In the genomic region with DNA sequence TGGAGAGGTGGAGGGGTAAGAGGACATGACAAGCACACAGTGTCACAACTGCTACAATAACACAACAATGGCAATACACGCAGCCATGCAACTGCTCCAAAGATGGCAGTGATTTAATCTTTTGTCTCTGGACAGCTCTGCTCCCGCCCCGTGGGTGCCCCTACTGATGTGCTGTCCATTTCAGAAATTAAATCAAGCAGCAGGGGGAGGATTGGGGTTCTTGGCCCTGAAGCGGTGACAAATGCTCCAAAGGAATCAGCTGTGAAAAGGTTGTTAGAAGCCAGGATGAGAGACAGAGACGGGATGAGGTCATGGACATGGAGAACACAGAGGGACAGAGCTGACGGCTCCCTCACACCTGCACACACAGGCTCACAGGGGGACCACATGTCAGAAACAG, we compare ENCODE assay signal across 28 cellular contexts. TPM values are rescaled to one million over a fixed set of nuclear protein-coding genes. Genes with fewer than 3 reads are reported as not detected.
"Had no signal": no experiment of that assay in that cellular context is flagged by ENCODE, and none has a peak within 500 bp of the region (broad histone marks: within the 10 kb centered on the region; RNA-seq: fewer than 3 reads in every experiment).

No MANE protein-coding gene starts in this region.

- H3K27ac ChIP-seq: epithelial cell of prostate, esophagus squamous epithelium, skin epidermis, upper lobe of left lung, vagina had no signal

- H3K4me3 Mint-ChIP-seq: activated naive CD4-positive, alpha-beta T cell treated with anti-CD3 and anti-CD28 coated beads for 36 hours; activated naive CD8-positive, alpha-beta T cell treated with anti-CD3 and anti-CD28 coated beads for 36 hours; mesothelial cell of epicardium; naive B cell; stimulated activated memory B cell treated with anti-CD40 and anti-IgM and Interleukin-4, amounts not matched to agents 10 μg/mL and 1 μg/mL and 100 μg/mL, for 72 hours; stimulated activated naive CD8-positive, alpha-beta T cell treated with anti-CD3 and anti-CD28 coated beads, Interleukin-15, amount 100 ng/mL, for 72 hours; T-helper 2 cell treated with Interferon-gamma antibody and Interleukin-4, amounts not matched to agents 5 μg/mL and 100 μg/mL, for 36 hours had no signal

- H3K4me1 ChIP-seq: upper lobe of left lung, vagina had no signal

- H3K4me3 ChIP-seq: esophagus squamous epithelium, skin epidermis, upper lobe of left lung, vagina had no signal

- DNase-seq: activated CD4-positive, alpha-beta T cell treated with anti-CD3 and anti-CD28 coated beads for 4 hours; activated CD4-positive, alpha-beta T cell treated with anti-CD3 and anti-CD28 coated beads, Interleukin-2, amount 50 U/mL, for 48 hours; activated CD4-positive, CD25-positive, alpha-beta regulatory T cell; activated CD8-positive, alpha-beta memory T cell treated with anti-CD3 and anti-CD28 coated beads for 24 hours; activated effector memory CD4-positive, alpha-beta T cell treated with anti-CD3 and anti-CD28 coated beads, Interleukin-2, amount 50 U/mL, for 16 hours; activated naive CD4-positive, alpha-beta T cell treated with anti-CD3 and anti-CD28 coated beads for 36 hours; activated naive CD8-positive, alpha-beta T cell treated with anti-CD3 and anti-CD28 coated beads for 36 hours; dermis blood vessel endothelial cell; effector CD4-positive, alpha-beta T cell; esophagus squamous epithelium; foreskin melanocyte; left colon; naive B cell; stimulated activated CD4-positive, alpha-beta T cell treated with anti-CD3 and anti-CD28 coated beads, Interleukin-4, amount 100 ng/mL, for 4 hours; stimulated activated CD8-positive, alpha-beta memory T cell treated with anti-CD3 and anti-CD28 coated beads, Interleukin-4, amount 100 ng/mL, for 48 hours; stimulated activated naive CD8-positive, alpha-beta T cell treated with anti-CD3 and anti-CD28 coated beads, Interleukin-15, amount 100 ng/mL, for 72 hours; T-helper 1 cell; upper lobe of left lung had no signal

- ATAC-seq: left colon; sciatic nerve; stimulated activated memory B cell treated with anti-CD40 and anti-IgM and Interleukin-4, amounts not matched to agents 10 μg/mL and 1 μg/mL and 100 μg/mL, for 72 hours; stimulated activated naive CD8-positive, alpha-beta T cell treated with anti-CD3 and anti-CD28 coated beads, Interleukin-15, amount 100 ng/mL, for 72 hours had no signal

- H3K36me3 ChIP-seq: esophagus squamous epithelium, upper lobe of left lung had no signal

- H3K4me1 Mint-ChIP-seq: activated naive CD8-positive, alpha-beta T cell treated with anti-CD3 and anti-CD28 coated beads for 36 hours; stimulated activated memory B cell treated with anti-CD40 and anti-IgM and Interleukin-4, amounts not matched to agents 10 μg/mL and 1 μg/mL and 100 μg/mL, for 72 hours; stimulated activated naive CD8-positive, alpha-beta T cell treated with anti-CD3 and anti-CD28 coated beads, Interleukin-15, amount 100 ng/mL, for 72 hours had no signal

- H3K27ac Mint-ChIP-seq: activated naive CD4-positive, alpha-beta T cell treated with anti-CD3 and anti-CD28 coated beads for 36 hours; activated naive CD8-positive, alpha-beta T cell treated with anti-CD3 and anti-CD28 coated beads for 36 hours; mesothelial cell of epicardium; stimulated activated memory B cell treated with anti-CD40 and anti-IgM and Interleukin-4, amounts not matched to agents 10 μg/mL and 1 μg/mL and 100 μg/mL, for 72 hours; T-helper 2 cell treated with Interferon-gamma antibody and Interleukin-4, amounts not matched to agents 5 μg/mL and 100 μg/mL, for 36 hours had no signal

- H3K9me3 ChIP-seq: esophagus squamous epithelium, vagina had no signal

- H3K36me3 Mint-ChIP-seq: activated naive CD8-positive, alpha-beta T cell treated with anti-CD3 and anti-CD28 coated beads for 36 hours; stimulated activated memory B cell treated with anti-CD40 and anti-IgM and Interleukin-4, amounts not matched to agents 10 μg/mL and 1 μg/mL and 100 μg/mL, for 72 hours had no signal

- H3K9me3 Mint-ChIP-seq: activated naive CD4-positive, alpha-beta T cell treated with anti-CD3 and anti-CD28 coated beads for 36 hours; activated naive CD8-positive, alpha-beta T cell treated with anti-CD3 and anti-CD28 coated beads for 36 hours; stimulated activated memory B cell treated with anti-CD40 and anti-IgM and Interleukin-4, amounts not matched to agents 10 μg/mL and 1 μg/mL and 100 μg/mL, for 72 hours; stimulated activated naive CD8-positive, alpha-beta T cell treated with anti-CD3 and anti-CD28 coated beads, Interleukin-15, amount 100 ng/mL, for 72 hours; T-helper 2 cell treated with Interferon-gamma antibody and Interleukin-4, amounts not matched to agents 5 μg/mL and 100 μg/mL, for 36 hours had no signal

- H3K27me3 ChIP-seq: upper lobe of left lung, vagina had no signal

RNA-seq across cellular contexts. Expression of a gene that starts 22.6 kb away (rescaled TPM):
- total RNA-seq: activated naive CD4-positive, alpha-beta T cell treated with anti-CD3 and anti-CD28 coated beads for 36 hours; activated naive CD8-positive, alpha-beta T cell treated with anti-CD3 and anti-CD28 coated beads for 36 hours; dermis blood vessel endothelial cell; glomerular endothelial cell; pulmonary artery endothelial cell had no signal

RNA-seq across cellular contexts. Expression of a gene that starts 44.2 kb away (rescaled TPM):
- total RNA-seq: dermis blood vessel endothelial cell, glomerular endothelial cell, omental fat pad, vagina had no signal
